18 cellular contexts compared by ENCODE assay signal in the genomic region with DNA sequence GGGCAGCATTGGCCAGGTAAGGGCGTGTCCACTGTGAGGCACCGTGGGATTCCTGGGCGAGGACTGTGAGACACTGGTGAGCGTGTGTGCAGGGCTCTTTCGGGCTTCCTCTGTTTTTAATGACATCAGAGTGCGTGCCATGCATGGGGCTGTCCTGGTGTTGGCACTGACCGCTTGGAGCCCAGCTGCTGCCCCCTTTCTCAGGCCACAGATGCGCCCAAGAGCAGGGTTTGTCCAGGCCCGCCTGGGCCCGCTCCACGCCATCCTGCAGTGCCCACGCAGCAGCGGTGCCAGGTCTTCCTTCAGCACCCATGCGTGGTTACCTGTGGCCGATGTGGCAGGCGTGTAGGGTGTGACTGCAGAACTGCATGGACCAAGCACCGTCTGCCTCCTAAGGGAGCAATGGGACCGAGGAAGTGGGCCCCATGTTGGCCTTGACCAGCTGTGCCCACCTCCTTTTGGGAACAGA.
DNase-seq lines count a peak whose midpoint lies in the region; ATAC-seq and TF ChIP-seq lines count a peak whose summit lies in the region.
"Had no signal": no experiment of that assay in that cellular context is flagged by ENCODE, and none has a peak within 500 bp of the region (broad histone marks: within the 10 kb centered on the region; RNA-seq: fewer than 3 reads in every experiment).

No MANE protein-coding gene starts in this region.

- no peak for TF ChIP-seq CTCF in body of pancreas (IDR thresholded peaks at IDR 0.05)

- no peaks in the 10 kb centered on the region for H3K9me3 Mint-ChIP-seq in stimulated activated memory B cell treated with anti-CD40 and anti-IgM and Interleukin-4, amounts not matched to agents 10 μg/mL and 1 μg/mL and 100 μg/mL, for 72 hours

- intact Hi-C loops in body of pancreas (cut with DNase I), result no loop called here
- intact Hi-C loops in sciatic nerve (cut with DNase I), result no loop called here

- H3K27me3 ChIP-seq in body of pancreas, result no peaks in the 10 kb centered on the region
- H3K27me3 ChIP-seq: BE2C had no signal

- ATAC-seq in body of pancreas (peak; percentile 9), sciatic nerve (no peak)
- ATAC-seq in stimulated activated memory B cell treated with anti-CD40 and anti-IgM and Interleukin-4, amounts not matched to agents 10 μg/mL and 1 μg/mL and 100 μg/mL, for 72 hours, result no peak
- ATAC-seq: PC-3 had no signal

- 64 to 69% methylated on average over 10 to 18 of the region's 18 CpGs for WGBS in body of pancreas, 2 donors

- no peaks in the 10 kb centered on the region for H3K4me1 Mint-ChIP-seq in stimulated activated memory B cell treated with anti-CD40 and anti-IgM and Interleukin-4, amounts not matched to agents 10 μg/mL and 1 μg/mL and 100 μg/mL, for 72 hours
- H3K4me1 Mint-ChIP-seq: CD4-positive, CD25-positive, alpha-beta regulatory T cell had no signal

- no peak overlapping the region for H3K4me3 ChIP-seq in body of pancreas

- peaks cover 56% of the 10 kb centered on the region for H3K27me3 Mint-ChIP-seq in stimulated activated memory B cell treated with anti-CD40 and anti-IgM and Interleukin-4, amounts not matched to agents 10 μg/mL and 1 μg/mL and 100 μg/mL, for 72 hours

- no peaks in the 10 kb centered on the region for H3K4me1 ChIP-seq in body of pancreas
- H3K4me1 ChIP-seq: BE2C had no signal

- no peaks in the 10 kb centered on the region for H3K36me3 ChIP-seq in body of pancreas (replicated peaks in 1 of 2; ENCODE audit: insufficient read depth in 1 of 2, low read depth in 2 of 2)
- H3K36me3 ChIP-seq: BE2C had no signal

- no peak for TF ChIP-seq POLR2A in body of pancreas (IDR thresholded peaks at IDR 0.05)

- no peak overlapping the region for H3K27ac Mint-ChIP-seq in stimulated activated memory B cell treated with anti-CD40 and anti-IgM and Interleukin-4, amounts not matched to agents 10 μg/mL and 1 μg/mL and 100 μg/mL, for 72 hours
- H3K27ac Mint-ChIP-seq: CD4-positive, CD25-positive, alpha-beta regulatory T cell had no signal

- H3K4me3 Mint-ChIP-seq in stimulated activated memory B cell treated with anti-CD40 and anti-IgM and Interleukin-4, amounts not matched to agents 10 μg/mL and 1 μg/mL and 100 μg/mL, for 72 hours, result no peak overlapping the region
- H3K4me3 Mint-ChIP-seq: CD4-positive, CD25-positive, alpha-beta regulatory T cell had no signal

- peaks cover 0 to 5% (median 0%) of the 10 kb centered on the region in 3 donors for H3K9me3 ChIP-seq in body of pancreas
- H3K9me3 ChIP-seq: BE2C had no signal

- peak; percentile 22 for DNase-seq in activated CD8-positive, alpha-beta memory T cell treated with anti-CD3 and anti-CD28 coated beads, Interleukin-2, amount 50 U/mL, for 48 hours
- no peak for DNase-seq in activated CD8-positive, alpha-beta memory T cell treated with anti-CD3 and anti-CD28 coated beads for 24 hours
- no peak for DNase-seq in body of pancreas
- peak; percentile 43 for DNase-seq in islet precursor cell
- peak; percentile 25 for DNase-seq in sciatic nerve (ENCODE audit: low spot score)
- DNase-seq in 8988T, result no peak
- no peak for DNase-seq in SK-N-DZ (ENCODE audit: low spot score)
- DNase-seq: BE2C; CD4-positive, CD25-positive, alpha-beta regulatory T cell; COR-L47; DMS 273 treated with DMSO at 0.1 percent for 48 hours; KG1; MV-4-11; NCI-H1417; NCI-H187 treated with DMSO at 0.1 percent for 48 hours; SHP77 treated with DMSO at 0.1 percent for 48 hours had no signal

- H3K36me3 Mint-ChIP-seq in stimulated activated memory B cell treated with anti-CD40 and anti-IgM and Interleukin-4, amounts not matched to agents 10 μg/mL and 1 μg/mL and 100 μg/mL, for 72 hours, result no peaks in the 10 kb centered on the region
- H3K36me3 Mint-ChIP-seq: CD4-positive, CD25-positive, alpha-beta regulatory T cell had no signal

- no peak overlapping the region for H3K27ac ChIP-seq in body of pancreas

Comparison
In these comparisons a context has a peak if more than half of its experiments do, and no peak if none do; other contexts are left out.
1. DNase-seq: peak in activated CD8-positive, alpha-beta memory T cell treated with anti-CD3 and anti-CD28 coated beads, Interleukin-2, amount 50 U/mL, for 48 hours (single experiment), islet precursor cell (single experiment) and sciatic nerve (single experiment); none in activated CD8-positive, alpha-beta memory T cell treated with anti-CD3 and anti-CD28 coated beads for 24 hours (single experiment), body of pancreas (0 of 4), 8988T (single experiment) and SK-N-DZ (single experiment).